Comparison of ENCODE assay signal across 23 cellular contexts in genomic region chr11:76764941-76765340, GRCh38. TPM values are rescaled to one million over a fixed set of nuclear protein-coding genes. Genes with fewer than 3 reads are reported as not detected.
DNase-seq lines count a peak whose midpoint lies in the region; ATAC-seq and TF ChIP-seq lines count a peak whose summit lies in the region.
"Had no signal": no experiment of that assay in that cellular context is flagged by ENCODE, and none has a peak within 500 bp of the region (broad histone marks: within the 10 kb centered on the region; RNA-seq: fewer than 3 reads in every experiment).

No MANE protein-coding gene starts in this region.

- H3K27me3 ChIP-seq in IMR-90 (ENCODE audit: control insufficient read depth, insufficient read depth, low read length) = peaks cover 6% of the 10 kb centered on the region; the same call in 1 of the 2 replicates
- no peaks in the 10 kb centered on the region for H3K27me3 ChIP-seq in mesendoderm (ENCODE audit: insufficient read depth, low read length, poor library complexity)
- H3K27me3 ChIP-seq in vagina = no peaks in the 10 kb centered on the region
- no peaks in the 10 kb centered on the region for H3K27me3 ChIP-seq in WERI-Rb-1 (ENCODE audit: insufficient read depth, low read depth, severe bottlenecking)
- H3K27me3 ChIP-seq: BLaER1 treated with 17β-estradiol and CSF1 and Interleukin-3, amounts not matched to agents 10 nM and 100 nM had no signal

- no peak overlapping the region for H2BK5ac ChIP-seq in IMR-90 (ENCODE audit: low read depth, low read length, poor library complexity, severe bottlenecking)
- H2BK5ac ChIP-seq in mesendoderm (ENCODE audit: low read length) = no peak overlapping the region

- H3K4me1 ChIP-seq in IMR-90 (ENCODE audit: control insufficient read depth, insufficient read depth, low read length) (peaks cover 35% of the 10 kb centered on the region), mesendoderm (ENCODE audit: control insufficient read depth, low read depth, low read length) (peaks cover 31% of the 10 kb centered on the region), vagina (peaks cover 78% of the 10 kb centered on the region)
- H3K4me1 ChIP-seq: HAP-1 had no signal

- TF ChIP-seq CTCF in IMR-90 (conservative IDR thresholded peaks at IDR 0.05; ENCODE audit: low read depth, low read length) = no peak
- no peak for TF ChIP-seq CTCF in brain (conservative IDR thresholded peaks at IDR 0.05)
- TF ChIP-seq CTCF in vagina (IDR thresholded peaks at IDR 0.05) = no peak
- no peak for TF ChIP-seq CTCF in WERI-Rb-1 (IDR thresholded peaks at IDR 0.05; ENCODE audit: low read depth, low read length)

- peaks cover 0 to 3% (median 0%) of the 10 kb centered on the region in 5 experiments for H3K9me3 Mint-ChIP-seq in brain
- H3K9me3 Mint-ChIP-seq: CD4-positive, alpha-beta T cell; GM23338; IgD-negative memory B cell had no signal

- peaks cover 4% of the 10 kb centered on the region for H3K27me3 Mint-ChIP-seq in brain
- H3K27me3 Mint-ChIP-seq: CD4-positive, alpha-beta T cell had no signal

- no peak for TF ChIP-seq RAD21 in IMR-90 (IDR thresholded peaks at IDR 0.05; ENCODE audit: low read length)

- H3K79me1 ChIP-seq in IMR-90 (ENCODE audit: low read depth in 1 of 2, low read length in 2 of 2) (no peaks in the 10 kb centered on the region), mesendoderm (ENCODE audit: low read length) (no peaks in the 10 kb centered on the region)

- dilution Hi-C loops in IMR-90 (cut with HindIII; ENCODE audit: low sequenced_read_pairs, unreplicated experiment) = no loop called here

- H4K5ac ChIP-seq in IMR-90 (ENCODE audit: low read depth, low read length) = no peak overlapping the region
- no peak overlapping the region for H4K5ac ChIP-seq in mesendoderm (ENCODE audit: low read length)

- H4K8ac ChIP-seq in IMR-90 (ENCODE audit: low read depth in 2 of 2, low read length in 2 of 2) (no peak overlapping the region), mesendoderm (ENCODE audit: low read depth, low read length) (no peak overlapping the region)

- in situ Hi-C loops in IMR-90 (cut with MboI; ENCODE audit: low sequenced_read_pairs) = no loop called here

- peaks cover 26% of the 10 kb centered on the region for H3K9me1 ChIP-seq in IMR-90 (ENCODE audit: insufficient read depth, low read length)

- H3K23ac ChIP-seq in IMR-90 (ENCODE audit: low read depth, low read length) (no peak overlapping the region), mesendoderm (ENCODE audit: low read length) (no peak overlapping the region)

- POLR2A ChIA-PET in IMR-90 (lab: Charles Lee; ENCODE audit: unreplicated experiment) = no interaction called here

- no peak for ATAC-seq in IMR-90 (ENCODE audit: low read depth)
- no peak for ATAC-seq in GM18861 (IDR thresholded peaks at IDR 0.05; ENCODE audit: unreplicated experiment)
- ATAC-seq: GM23338, Panc1 had no signal

- H2AK5ac ChIP-seq in IMR-90 (ENCODE audit: low read depth, low read length) (peak overlapping the region; percentile 84; the same call in 1 of the 2 replicates), mesendoderm (ENCODE audit: low read length) (peak overlapping the region; percentile 68)

- no peak overlapping the region for H3K4me3 ChIP-seq in IMR-90 (ENCODE audit: insufficient read depth, low read depth, low read length)
- H3K4me3 ChIP-seq in mesendoderm (ENCODE audit: low read length) = no peak overlapping the region
- H3K4me3 ChIP-seq in vagina = no peak overlapping the region
- H3K4me3 ChIP-seq in WERI-Rb-1 (ENCODE audit: low read depth, low read length) = no peak overlapping the region
- H3K4me3 ChIP-seq: BLaER1 treated with 17β-estradiol and CSF1 and Interleukin-3, amounts not matched to agents 10 nM and 100 nM; GM23338; HAP-1; SK-N-MC had no signal

- intact Hi-C loops in IMR-90 (cut with micrococcal nuclease) (no loop called here), vagina (cut with DNase I) (no loop called here)

- DNase-seq in IMR-90 (no peak), mesendoderm (no peak), vagina (ENCODE audit: extremely low spot score in 2 of 2) (no peak), SHP77 treated with DMSO at 0.1 percent for 48 hours (lab: John Stamatoyannopoulos, UW) (no peak), WERI-Rb-1 (no peak)
- DNase-seq: AML-193; CD4-positive, alpha-beta T cell; DMS53; NCI-H1048; NCI-H1417; NCI-H1694; NCI-H2081; NCI-H2227 treated with DMSO at 0.1 percent for 48 hours; NCI-H526 treated with DMSO at 0.1 percent for 48 hours; SIG-M5 had no signal

- no peaks in the 10 kb centered on the region for H3K36me3 Mint-ChIP-seq in brain

- H3K79me2 ChIP-seq in mesendoderm (ENCODE audit: control insufficient read depth, insufficient read depth, low read length) = no peaks in the 10 kb centered on the region

- H2BK120ac ChIP-seq in IMR-90 (ENCODE audit: low read depth, low read length) (no peak overlapping the region), mesendoderm (ENCODE audit: low read depth, low read length) (no peak overlapping the region)

- peak overlapping the region in 3 of 5 experiments; percentile 22 to 95 (median 59) for H3K27ac Mint-ChIP-seq in brain
- H3K27ac Mint-ChIP-seq: CD4-positive, alpha-beta T cell; GM23338; IgD-negative memory B cell had no signal

- no peak overlapping the region for H3K56ac ChIP-seq in IMR-90 (ENCODE audit: extremely low read depth, insufficient read depth, low read length)
- peak overlapping the region; percentile 42 for H3K56ac ChIP-seq in mesendoderm (ENCODE audit: low read length)

- H4K20me1 ChIP-seq in IMR-90 (ENCODE audit: insufficient read depth, low read length) = no peaks in the 10 kb centered on the region
- H4K20me1 ChIP-seq: BLaER1 treated with 17β-estradiol and CSF1 and Interleukin-3, amounts not matched to agents 10 nM and 100 nM had no signal

- no peak overlapping the region for H3K14ac ChIP-seq in IMR-90 (replicated peaks; ENCODE audit: low read depth, low read length)

- H2AFZ ChIP-seq in IMR-90 (replicated peaks; ENCODE audit: low read length, poor library complexity) = no peak overlapping the region
- H2AFZ ChIP-seq: GM23338 had no signal

- H3K18ac ChIP-seq in IMR-90 (ENCODE audit: low read depth, low read length) = no peak overlapping the region
- H3K18ac ChIP-seq in mesendoderm (ENCODE audit: low read length) = no peak overlapping the region

- H3K4me2 ChIP-seq in IMR-90 (ENCODE audit: low read depth, low read length) = no peak overlapping the region
- H3K4me2 ChIP-seq in mesendoderm (ENCODE audit: low read length) = no peak overlapping the region
- H3K4me2 ChIP-seq: GM23338 had no signal

- TF ChIP-seq POLR2A in IMR-90 (IDR thresholded peaks at IDR 0.05; ENCODE audit: low read depth, low read length) (no peak), vagina (IDR thresholded peaks at IDR 0.05) (no peak)

- H3K4ac ChIP-seq in IMR-90 (ENCODE audit: low read depth, low read length) (no peak overlapping the region), mesendoderm (ENCODE audit: low read depth, low read length) (no peak overlapping the region)

- H2BK20ac ChIP-seq in IMR-90 (ENCODE audit: low read depth, low read length) = no peak overlapping the region

- CTCF ChIA-PET in IMR-90 (lab: Yijun Ruan, JAX) = no interaction called here

- BruUV-seq in IMR-90 (replicated peaks; lab: Mats Ljungman, UMichigan) = no TSS peak

- H2AK9ac ChIP-seq in IMR-90 (replicated peaks; ENCODE audit: low read depth, low read length, poor library complexity) = no peak overlapping the region

- H3K9me3 ChIP-seq in IMR-90 (ENCODE audit: control insufficient read depth, insufficient read depth, low read length) (no peaks in the 10 kb centered on the region), vagina (no peaks in the 10 kb centered on the region), WERI-Rb-1 (ENCODE audit: severe bottlenecking) (no peaks in the 10 kb centered on the region)
- H3K9me3 ChIP-seq: BLaER1 treated with 17β-estradiol and CSF1 and Interleukin-3, amounts not matched to agents 10 nM and 100 nM; HAP-1 had no signal

- H3K9ac ChIP-seq in IMR-90 (ENCODE audit: low read depth, low read length) = no peak overlapping the region
- H3K9ac ChIP-seq in mesendoderm (ENCODE audit: low read length) = no peak overlapping the region
- H3K9ac ChIP-seq: BLaER1 treated with 17β-estradiol and CSF1 and Interleukin-3, amounts not matched to agents 10 nM and 100 nM had no signal

- peaks cover 51% of the 10 kb centered on the region for H3K4me1 Mint-ChIP-seq in brain

- no peak overlapping the region for H3K27ac ChIP-seq in IMR-90 (ENCODE audit: insufficient read depth, low read length)
- no peak overlapping the region for H3K27ac ChIP-seq in mesendoderm (ENCODE audit: low read depth, low read length)
- H3K27ac ChIP-seq in vagina = peak overlapping the region; percentile 88
- H3K27ac ChIP-seq in WERI-Rb-1 = no peak overlapping the region
- H3K27ac ChIP-seq: BLaER1 treated with 17β-estradiol and CSF1 and Interleukin-3, amounts not matched to agents 10 nM and 100 nM; SK-N-MC had no signal

- H2BK15ac ChIP-seq in IMR-90 (ENCODE audit: low read depth, low read length) (peak overlapping the region; percentile 86; the same call in 1 of the 3 replicates), mesendoderm (replicated peaks; ENCODE audit: low read depth) (no peak overlapping the region)

- no peak overlapping the region for H4K91ac ChIP-seq in IMR-90 (ENCODE audit: insufficient read depth, low read depth, low read length)

- WGBS in IMR-90 (ENCODE audit: extremely low coverage in 2 of 2, insufficient read length in 1 of 2), 2 experiments = 50% methylated on average over 1 of the region's 6 CpGs; no CpG with 5 or more reads in 1 of the 2 experiments
- no CpG with 5 or more reads among the region's 6 CpGs for WGBS in mesendoderm (ENCODE audit: extremely low coverage, insufficient coverage, low lambda C conversion rate)

- H3K36me3 ChIP-seq in IMR-90 (ENCODE audit: control insufficient read depth, insufficient read depth, low read length) = no peaks in the 10 kb centered on the region
- H3K36me3 ChIP-seq in mesendoderm (ENCODE audit: control insufficient read depth, insufficient read depth, low read length) = no peaks in the 10 kb centered on the region
- no peaks in the 10 kb centered on the region for H3K36me3 ChIP-seq in vagina
- no peaks in the 10 kb centered on the region for H3K36me3 ChIP-seq in WERI-Rb-1
- H3K36me3 ChIP-seq: BLaER1 treated with 17β-estradiol and CSF1 and Interleukin-3, amounts not matched to agents 10 nM and 100 nM; HAP-1 had no signal

- no peak overlapping the region for H3K4me3 Mint-ChIP-seq in brain
- H3K4me3 Mint-ChIP-seq: CD4-positive, alpha-beta T cell; GM23338; IgD-negative memory B cell had no signal

TF ChIP-seq in IMR-90, 13 proteins besides CTCF, POLR2A, EP300 and RAD21 (continues in another document):
- TF ChIP-seq MXI1 (IDR thresholded peaks at IDR 0.05; ENCODE audit: borderline replicate concordance, low read depth, low read length) (no peak), NFE2L2 (IDR thresholded peaks at IDR 0.05; ENCODE audit: low read depth, low read length) (no peak), CHD1 (IDR thresholded peaks at IDR 0.05; ENCODE audit: low read depth, low read length) (no peak)

RNA-seq across cellular contexts. Expression of gene TSKU, which starts 18.2 kb away (rescaled TPM):
- total RNA-seq in IMR-90 (2012; rRNA removed) (6.4 and 6.8 TPM in 2 replicates), vagina (144 TPM)
- polyA plus RNA-seq in IMR-90 (2012; rRNA removed) (26.6 and 28.7 TPM in 2 replicates), brain (ENCODE audit: insufficient read depth, low read depth, low replicate concordance) (3.2 TPM)
- 13.1 and 43.5 TPM in 2 replicates for polyA plus RNA-seq in IMR-90 (2012; cell fraction: cytosol; rRNA removed)
- polyA plus RNA-seq in IMR-90 (2012; cell fraction: nucleus; rRNA removed; ENCODE audit: low replicate concordance) = 11.3 and 20.6 TPM in 2 replicates
- polyA plus RNA-seq in mesendoderm (2013, experiment 1 of 2) = 62.6 TPM
- 61.3 TPM for polyA plus RNA-seq in mesendoderm (2013, experiment 2 of 2)
- polyA plus RNA-seq: IgD-negative memory B cell had no signal

Comparison
In these comparisons a context has a peak if more than half of its experiments do, and no peak if none do; other contexts are left out.
1. RNA of gene TSKU, which starts 18.2 kb away (total RNA-seq): 144 TPM in vagina (single experiment); 6.4 to 6.8 TPM in IMR-90; every median in the first group is over 10 times any median in the second.